ENCODE assay signal across 15 cellular contexts in genomic region chr21:20527691-20528090, GRCh38.
"Had no signal": no experiment of that assay in that cellular context is flagged by ENCODE, and none has a peak within 500 bp of the region (broad histone marks: within the 10 kb centered on the region; RNA-seq: fewer than 3 reads in every experiment).

No MANE protein-coding gene starts in this region.

- DNase-seq: activated CD8-positive, alpha-beta memory T cell treated with anti-CD3 and anti-CD28 coated beads for 24 hours; activated CD8-positive, alpha-beta memory T cell treated with anti-CD3 and anti-CD28 coated beads, Interleukin-2, amount 50 U/mL, for 4 hours; activated T-cell treated with anti-CD3 and anti-CD28 coated beads, Interleukin-2, amount 50 U/mL, for 24 hours; aorta; foreskin fibroblast; heart right ventricle; left lung; naive thymus-derived CD4-positive, alpha-beta T cell; occipital lobe; right lobe of liver; small intestine; transverse colon had no signal

- H3K4me3 ChIP-seq: heart right ventricle, left lung, lung, right lobe of liver, transverse colon had no signal

- H3K4me1 ChIP-seq: heart right ventricle, left lung, right lobe of liver, transverse colon had no signal

- H3K27me3 ChIP-seq: heart right ventricle, left lung, right lobe of liver, transverse colon had no signal

- H3K9me3 ChIP-seq: right lobe of liver, transverse colon had no signal

- FAIRE-seq: keratinocyte, small intestine, urothelium cell line had no signal

- H3K36me3 ChIP-seq: heart right ventricle, left lung, right lobe of liver, transverse colon had no signal
